Comparison of ENCODE assay signal across 8 cellular contexts in the genomic region with DNA sequence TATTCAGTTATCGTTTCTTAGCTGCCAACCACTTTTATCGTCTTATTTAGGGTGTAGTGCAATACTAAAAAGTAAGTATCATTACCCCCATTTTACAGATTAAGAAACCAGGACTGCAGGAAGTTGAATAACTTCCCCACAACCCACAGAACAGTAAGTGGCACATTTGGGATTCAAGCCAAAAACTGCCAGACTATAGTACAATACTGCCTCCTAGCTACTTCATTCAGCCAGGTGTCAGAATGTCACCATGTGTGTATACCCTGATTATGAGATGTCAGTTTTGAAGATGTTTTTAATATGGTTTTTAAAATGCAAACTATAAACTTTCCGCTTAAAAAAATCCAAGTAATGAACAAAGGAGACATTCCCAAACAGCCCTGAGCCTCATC.
DNase-seq lines count a peak whose midpoint lies in the region; ATAC-seq and TF ChIP-seq lines count a peak whose summit lies in the region.

No MANE protein-coding gene starts in this region.

- H3K27me3 Mint-ChIP-seq in naive thymus-derived CD8-positive, alpha-beta T cell = peaks cover 17 to 41% (median 20%) of the 10 kb centered on the region in 5 donors

- no peak overlapping the region for H3K27ac Mint-ChIP-seq in naive thymus-derived CD8-positive, alpha-beta T cell

- peaks cover 0 to 4% (median 0%) of the 10 kb centered on the region in 3 donors for H3K36me3 Mint-ChIP-seq in naive thymus-derived CD8-positive, alpha-beta T cell

- H3K4me1 Mint-ChIP-seq in naive thymus-derived CD8-positive, alpha-beta T cell = peaks cover 0 to 10% (median 5%) of the 10 kb centered on the region in 4 donors

- H3K4me3 ChIP-seq in AG10803 (ENCODE audit: low read length) (no peak overlapping the region), GM12864 (ENCODE audit: low read depth, low read length) (no peak overlapping the region)

- no peak overlapping the region for H3K4me3 Mint-ChIP-seq in naive thymus-derived CD8-positive, alpha-beta T cell

- POLR2A ChIA-PET in naive thymus-derived CD8-positive, alpha-beta T cell (lab: Charles Lee) = interaction anchor here (0.6 to 1.1 kb wide), 3 partner anchors 9 to 130 kb away, joined by 3 to 5 read pairs (median 4); no protein-coding TSS in a partner anchor

- peak; percentile 51 to 78 for ATAC-seq in naive thymus-derived CD8-positive, alpha-beta T cell
- ATAC-seq in HG03432 (IDR thresholded peaks at IDR 0.05; ENCODE audit: unreplicated experiment) (no peak), HG03442 (IDR thresholded peaks at IDR 0.05; ENCODE audit: unreplicated experiment) (no peak)

- peak; percentile 18 for DNase-seq in AG10803 (ENCODE audit: low read depth)
- DNase-seq in GM12864 (ENCODE audit: low read depth) = no peak
- DNase-seq in NCI-H748 treated with DMSO at 0.1 percent for 48 hours (lab: John Stamatoyannopoulos, UW) = peak; percentile 10
- DNase-seq in dermis blood vessel endothelial cell = peak; percentile 42
- DNase-seq in naive thymus-derived CD8-positive, alpha-beta T cell = peak in 5 of 10 donors; percentile 24 to 59 (median 36)
- no peak for DNase-seq in UCSD-AML1 (lab: John Stamatoyannopoulos, UW; ENCODE audit: unreplicated experiment)

- peaks cover 0 to 12% (median 0%) of the 10 kb centered on the region in 9 donors for H3K9me3 Mint-ChIP-seq in naive thymus-derived CD8-positive, alpha-beta T cell

- TF ChIP-seq CTCF in AG10803 (conservative IDR thresholded peaks at IDR 0.05; ENCODE audit: low read length) (peak; percentile 17; the same call in 1 of the 2 replicates), GM12864 (IDR thresholded peaks at IDR 0.05; ENCODE audit: low read depth, low read length, missing control alignments) (peak; percentile 34)

Comparison
In these comparisons a context has a peak if more than half of its experiments do, and no peak if none do; other contexts are left out.
1. DNase-seq: peak in AG10803 (single experiment), NCI-H748 treated with DMSO at 0.1 percent for 48 hours (single experiment) and dermis blood vessel endothelial cell (single experiment); none in GM12864 (single experiment) and UCSD-AML1 (single experiment).
2. ATAC-seq: peak in naive thymus-derived CD8-positive, alpha-beta T cell (2 of 2); none in HG03432 (single experiment) and HG03442 (single experiment).